In genomic region chr10:28291881-28292297, GRCh38 we compare ENCODE assay signal across 9 cellular contexts. TPM values are rescaled to one million over a fixed set of nuclear protein-coding genes. Genes with fewer than 3 reads are reported as not detected.
DNase-seq lines count a peak whose midpoint lies in the region; ATAC-seq lines count a peak whose summit lies in the region.
"Had no signal": no experiment of that assay in that cellular context is flagged by ENCODE, and none has a peak within 500 bp of the region (broad histone marks: within the 10 kb centered on the region; RNA-seq: fewer than 3 reads in every experiment).

No MANE protein-coding gene starts in this region.

- H3K9me3 Mint-ChIP-seq in activated CD4-positive, alpha-beta T cell treated with anti-CD3 and anti-CD28 coated beads for 36 hours (ENCODE audit: low read depth) = no peaks in the 10 kb centered on the region
- H3K9me3 Mint-ChIP-seq: effector memory CD8-positive, alpha-beta T cell had no signal

- peak; percentile 97 for ATAC-seq in activated CD4-positive, alpha-beta T cell treated with anti-CD3 and anti-CD28 coated beads for 36 hours
- no peak for ATAC-seq in HG02571 (IDR thresholded peaks at IDR 0.05; ENCODE audit: unreplicated experiment)
- ATAC-seq: effector memory CD8-positive, alpha-beta T cell had no signal

- no peak overlapping the region for H3K4me3 Mint-ChIP-seq in activated CD4-positive, alpha-beta T cell treated with anti-CD3 and anti-CD28 coated beads for 36 hours
- H3K4me3 Mint-ChIP-seq: effector memory CD8-positive, alpha-beta T cell had no signal

- H3K36me3 Mint-ChIP-seq in activated CD4-positive, alpha-beta T cell treated with anti-CD3 and anti-CD28 coated beads for 36 hours (ENCODE audit: low read depth) = no peaks in the 10 kb centered on the region

- intact Hi-C loops in activated CD4-positive, alpha-beta T cell treated with anti-CD3 and anti-CD28 coated beads for 36 hours (cut with DNase I, micrococcal nuclease) = loop anchor here in 1 of 2 experiments (2.0 to 10.0 kb wide), 3 partner anchors 89 to 1137 kb away; partner anchors contain the start of genes MASTL and YME1L1

- peak; percentile 80 for DNase-seq in activated CD4-positive, alpha-beta T cell treated with anti-CD3 and anti-CD28 coated beads for 36 hours
- DNase-seq in activated CD4-positive, alpha-beta T cell treated with anti-CD3 and anti-CD28 coated beads, Interleukin-2, amount 50 U/mL, for 1 hour = no peak
- DNase-seq in activated T-cell treated with anti-CD3 and anti-CD28 coated beads, Interleukin-2, amount 50 U/mL, for 48 hours = peak; percentile 58 to 65
- peak; percentile 32 for DNase-seq in hepatic stellate cell (ENCODE audit: low spot score)
- DNase-seq in stimulated activated CD8-positive, alpha-beta memory T cell treated with anti-CD3 and anti-CD28 coated beads, Interleukin-7, amount 100 ng/mL, for 4 hours (ENCODE audit: low read depth in 2 of 2) = peak; percentile 23 to 38
- DNase-seq in NCI-H2171 treated with DMSO at 0.1 percent for 48 hours (lab: John Stamatoyannopoulos, UW) = no peak
- DNase-seq in retina = no peak
- DNase-seq: effector memory CD8-positive, alpha-beta T cell had no signal

- CTCF ChIA-PET in activated CD4-positive, alpha-beta T cell treated with anti-CD3 and anti-CD28 coated beads for 36 hours (lab: Charles Lee) = interaction anchor here (1.1 to 2.1 kb wide), 5 partner anchors 12 to 89 kb away, joined by 3 to 11 read pairs (median 7); no protein-coding TSS in a partner anchor

- POLR2A ChIA-PET in activated CD4-positive, alpha-beta T cell treated with anti-CD3 and anti-CD28 coated beads for 36 hours (lab: Charles Lee) = interaction anchor here (0.6 kb wide), 2 partner anchors 10 to 44 kb away, joined by 3 read pairs; no protein-coding TSS in a partner anchor

- no peaks in the 10 kb centered on the region for H3K27me3 Mint-ChIP-seq in activated CD4-positive, alpha-beta T cell treated with anti-CD3 and anti-CD28 coated beads for 36 hours
- H3K27me3 Mint-ChIP-seq: effector memory CD8-positive, alpha-beta T cell had no signal

- peak overlapping the region; percentile 72 for H3K27ac Mint-ChIP-seq in activated CD4-positive, alpha-beta T cell treated with anti-CD3 and anti-CD28 coated beads for 36 hours

- H3K4me1 Mint-ChIP-seq in activated CD4-positive, alpha-beta T cell treated with anti-CD3 and anti-CD28 coated beads for 36 hours = peaks cover 56% of the 10 kb centered on the region

RNA-seq across cellular contexts. Expression of gene MPP7, which starts 11.0 kb away (rescaled TPM):
- total RNA-seq in activated CD4-positive, alpha-beta T cell treated with anti-CD3 and anti-CD28 coated beads for 36 hours = 10 to 100 TPM; 10.9 to 11.0 TPM

Comparison
In these comparisons a context has a peak if more than half of its experiments do, and no peak if none do; other contexts are left out.
1. DNase-seq: peak in activated CD4-positive, alpha-beta T cell treated with anti-CD3 and anti-CD28 coated beads for 36 hours (single experiment), activated T-cell treated with anti-CD3 and anti-CD28 coated beads, Interleukin-2, amount 50 U/mL, for 48 hours (2 of 2), hepatic stellate cell (single experiment) and stimulated activated CD8-positive, alpha-beta memory T cell treated with anti-CD3 and anti-CD28 coated beads, Interleukin-7, amount 100 ng/mL, for 4 hours (2 of 2); none in activated CD4-positive, alpha-beta T cell treated with anti-CD3 and anti-CD28 coated beads, Interleukin-2, amount 50 U/mL, for 1 hour (single experiment), NCI-H2171 treated with DMSO at 0.1 percent for 48 hours (single experiment) and retina (single experiment).